In the genomic region with DNA sequence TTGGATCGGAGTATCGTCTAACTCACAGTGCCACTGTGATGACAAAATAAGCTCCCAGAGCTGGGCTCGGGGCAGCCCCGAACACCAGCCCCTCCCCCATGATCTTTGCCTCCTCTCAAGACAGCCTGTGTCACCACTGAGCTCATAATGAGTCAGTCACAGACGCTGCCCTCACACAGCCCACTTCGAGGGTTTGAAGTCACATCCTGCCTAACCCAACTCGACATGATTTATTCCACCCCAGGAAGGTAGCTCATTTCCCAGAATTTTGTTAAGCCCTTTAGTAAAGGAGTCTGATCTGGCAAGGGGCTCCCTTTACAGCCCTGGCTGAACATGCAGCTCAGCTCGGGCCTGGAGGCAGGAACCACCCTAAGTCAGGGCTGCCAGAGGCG, we compare ENCODE assay signal across 8 cellular contexts. TPM values are rescaled to one million over a fixed set of nuclear protein-coding genes. Genes with fewer than 3 reads are reported as not detected.
DNase-seq lines count a peak whose midpoint lies in the region; ATAC-seq, FAIRE-seq and TF ChIP-seq lines count a peak whose summit lies in the region.

No MANE protein-coding gene starts in this region.

- no TSS peak for BruUV-seq in endothelial cell of umbilical vein (replicated peaks; lab: Mats Ljungman, UMichigan)

- TF ChIP-seq CTCF in endothelial cell of umbilical vein (IDR thresholded peaks at IDR 0.05; ENCODE audit: extremely low read depth in 1 of 2, insufficient read depth in 1 of 2, low read depth in 1 of 2, low read length in 2 of 2) (no peak), omental fat pad (IDR thresholded peaks at IDR 0.05) (no peak)

- H4K20me1 ChIP-seq in endothelial cell of umbilical vein (replicated peaks; ENCODE audit: control insufficient read depth, extremely low read depth, insufficient read depth, low read length) = peaks cover 4% of the 10 kb centered on the region

- H3K9me3 ChIP-seq in endothelial cell of umbilical vein (replicated peaks; ENCODE audit: control insufficient read depth, insufficient read depth, low read length) (no peaks in the 10 kb centered on the region), thymus (ENCODE audit: control insufficient read depth) (no peaks in the 10 kb centered on the region)

- H3K4me2 ChIP-seq in endothelial cell of umbilical vein (ENCODE audit: insufficient read depth, low read length) = peak overlapping the region; percentile 45

- POLR2A ChIA-PET in endothelial cell of umbilical vein (lab: Charles Lee) = interaction anchor here (0.6 to 2.3 kb wide), 14 partner anchors 9 to 105 kb away, joined by 3 to 19 read pairs (median 3); partner anchors contain the start of gene MYH9

- DNase-seq in Daoy (ENCODE audit: low read depth) (peak; percentile 96), Kasumi-1 (lab: John Stamatoyannopoulos, UW) (peak; percentile 28 to 30), endothelial cell of umbilical vein (ENCODE audit: low read depth, low spot score) (peak; percentile 94), omental fat pad (ENCODE audit: low spot score) (no peak), DMS153 treated with DMSO at 0.1 percent for 48 hours (lab: John Stamatoyannopoulos, UW; ENCODE audit: unreplicated experiment) (no peak)
- DNase-seq in activated CD8-positive, alpha-beta memory T cell treated with anti-CD3 and anti-CD28 coated beads for 4 hours (ENCODE audit: low read depth in 2 of 2) = peak; percentile 75 to 90

- H3K27ac ChIP-seq in endothelial cell of umbilical vein (ENCODE audit: insufficient read depth, low read depth, low read length) = peak overlapping the region; percentile 88
- H3K27ac ChIP-seq in thymus (ENCODE audit: low read depth) = peak overlapping the region; percentile 46

- H3K4me3 ChIP-seq in endothelial cell of umbilical vein (replicated peaks in 1 of 3; ENCODE audit: insufficient read depth in 1 of 3, low read depth in 1 of 3, low read length in 3 of 3) (no peak overlapping the region), thymus (ENCODE audit: low read length) (no peak overlapping the region)

- peak; percentile 99 for FAIRE-seq in endothelial cell of umbilical vein (lab: Jason Lieb, UNC)

- peak; percentile 70 for TF ChIP-seq POLR2A in endothelial cell of umbilical vein (IDR thresholded peaks at IDR 0.05; ENCODE audit: low read depth, low read length)

- H3K36me3 ChIP-seq in endothelial cell of umbilical vein (ENCODE audit: control insufficient read depth in 2 of 2, extremely low read depth in 1 of 2, insufficient read depth in 2 of 2, low read length in 2 of 2) (peaks cover 7 to 10% of the 10 kb centered on the region in 2 experiments), thymus (ENCODE audit: control insufficient read depth, insufficient read depth) (peaks cover 34% of the 10 kb centered on the region)

- H3K9ac ChIP-seq in endothelial cell of umbilical vein (replicated peaks; ENCODE audit: extremely low read depth, insufficient read depth, low read length) = peak overlapping the region; percentile 66

- no peaks in the 10 kb centered on the region for H3K9me1 ChIP-seq in endothelial cell of umbilical vein (replicated peaks; ENCODE audit: control insufficient read depth, extremely low read depth, insufficient read depth, low read length)

- 51% methylated on average over 9 of the region's 9 CpGs for WGBS in thymus

- H3K79me2 ChIP-seq in endothelial cell of umbilical vein (ENCODE audit: control insufficient read depth, insufficient read depth, low read length) = peaks cover 96% of the 10 kb centered on the region

- peak; percentile 81 for ATAC-seq in omental fat pad (ENCODE audit: low FRiP score)
- no peak for ATAC-seq in HG02623 (IDR thresholded peaks at IDR 0.05; ENCODE audit: unreplicated experiment)

- H2AFZ ChIP-seq in endothelial cell of umbilical vein (ENCODE audit: low read depth, low read length) = no peak overlapping the region

- H3K4me1 ChIP-seq in endothelial cell of umbilical vein (ENCODE audit: control insufficient read depth, extremely low read depth, insufficient read depth, low read length) (peaks cover 92% of the 10 kb centered on the region), thymus (ENCODE audit: control insufficient read depth, insufficient read depth, low read length) (peaks cover 44% of the 10 kb centered on the region)

- H3K27me3 ChIP-seq in endothelial cell of umbilical vein (ENCODE audit: control insufficient read depth in 2 of 2, insufficient read depth in 2 of 2, low read length in 2 of 2) = no peaks in the 10 kb centered on the region
- H3K27me3 ChIP-seq in thymus (ENCODE audit: control insufficient read depth, insufficient read depth) = no peaks in the 10 kb centered on the region

- intact Hi-C loops in endothelial cell of umbilical vein (cut with micrococcal nuclease) = loop anchor here (1.0 to 5.0 kb wide), 3 partner anchors 13 to 102 kb away; no protein-coding TSS in a partner anchor

- CTCF ChIA-PET in endothelial cell of umbilical vein (lab: Charles Lee) = interaction anchor here (0.7 to 2.8 kb wide), 13 partner anchors 10 to 121 kb away, joined by 3 to 19 read pairs (median 4); no protein-coding TSS in a partner anchor

- dilution Hi-C loops in endothelial cell of umbilical vein (cut with MboI; ENCODE audit: extremely low pct_ligation_motif_present, low sequenced_read_pairs) = no loop called here

TF ChIP-seq in endothelial cell of umbilical vein, 7 proteins besides CTCF, POLR2A, EP300 and RAD21:
- TF ChIP-seq JUN (IDR thresholded peaks at IDR 0.05; ENCODE audit: borderline replicate concordance, insufficient read depth, insufficient read length, low read depth) (peak; percentile 94), FOS (IDR thresholded peaks at IDR 0.05; ENCODE audit: borderline replicate concordance, insufficient read depth, low read length) (peak; percentile 97), MYC (IDR thresholded peaks at IDR 0.05; ENCODE audit: low read depth, low read length) (no peak), EZH2 (IDR thresholded peaks at IDR 0.05; ENCODE audit: borderline replicate concordance, low read depth, low read length, severe bottlenecking) (no peak), MAX (IDR thresholded peaks at IDR 0.05; ENCODE audit: insufficient read depth, insufficient read length) (no peak), GATA2 (IDR thresholded peaks at IDR 0.05; ENCODE audit: insufficient read depth, insufficient read length, low read depth, low read length) (peak; percentile 19), POLR2AphosphoS5 (IDR thresholded peaks at IDR 0.05; ENCODE audit: insufficient read depth, low read depth, low read length) (peak; percentile 92)

RNA-seq across cellular contexts. Expression of gene MYH9, which starts 22.8 kb away (rescaled TPM):
- total RNA-seq in Daoy (2014; rRNA removed; shearing (Covaris generic)) = 349 and 464 TPM in 2 replicates
- 1,331 and 1,413 TPM in 2 replicates for total RNA-seq in endothelial cell of umbilical vein
- 157 and 188 TPM in 2 replicates for polyA plus RNA-seq in endothelial cell of umbilical vein
- polyA plus RNA-seq in endothelial cell of umbilical vein (2011; cell fraction: cytosol; rRNA removed) = 377 and 396 TPM in 2 replicates
- polyA plus RNA-seq in endothelial cell of umbilical vein (2011; cell fraction: nucleus; rRNA removed) = 759 and 766 TPM in 2 replicates
- polyA plus RNA-seq in endothelial cell of umbilical vein (2012) = 496 and 585 TPM in 2 replicates
- polyA minus RNA-seq in endothelial cell of umbilical vein = 1,176 and 1,679 TPM in 2 replicates
- 42.9 TPM for polyA minus RNA-seq in endothelial cell of umbilical vein (2011; cell fraction: cytosol; rRNA and poly(A)+ RNA removed)
- polyA minus RNA-seq in endothelial cell of umbilical vein (2011; cell fraction: nucleus; rRNA and poly(A)+ RNA removed) = 498 and 877 TPM in 2 replicates
- total RNA-seq in omental fat pad = 100 to 1,000 TPM; 225 to 463 (median 370) TPM
- 155 TPM for polyA plus RNA-seq in thymus

Comparison
In these comparisons a context has a peak if more than half of its experiments do, and no peak if none do; other contexts are left out.
1. DNase-seq: peak in Daoy (single experiment), Kasumi-1 (2 of 2), activated CD8-positive, alpha-beta memory T cell treated with anti-CD3 and anti-CD28 coated beads for 4 hours (2 of 2) and endothelial cell of umbilical vein (single experiment); none in omental fat pad (single experiment) and DMS153 treated with DMSO at 0.1 percent for 48 hours (single experiment).